ENCODE assay signal across 9 cellular contexts in the genomic region with DNA sequence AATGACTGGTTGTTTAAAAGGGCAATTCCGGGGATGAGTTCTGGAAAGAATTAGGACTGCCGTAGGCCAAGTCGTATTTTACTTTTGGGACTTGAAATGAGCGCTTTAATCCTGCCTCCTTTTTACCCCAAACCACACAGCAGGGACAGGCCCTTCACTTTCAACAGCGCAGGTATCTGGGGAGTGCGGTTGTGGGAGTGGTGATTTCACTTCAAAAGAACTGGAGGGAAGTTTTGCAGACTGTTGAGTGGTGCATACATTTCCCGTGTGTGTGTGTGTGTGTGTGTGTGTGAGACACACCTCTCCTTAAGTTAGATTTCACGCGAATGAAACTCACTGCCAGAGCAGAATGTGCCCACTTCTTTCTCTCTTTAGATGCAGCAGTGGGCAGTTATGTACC. TPM values are rescaled to one million over a fixed set of nuclear protein-coding genes. Genes with fewer than 3 reads are reported as not detected.
DNase-seq lines count a peak whose midpoint lies in the region; ATAC-seq, FAIRE-seq and TF ChIP-seq lines count a peak whose summit lies in the region.
"Had no signal": no experiment of that assay in that cellular context is flagged by ENCODE, and none has a peak within 500 bp of the region (broad histone marks: within the 10 kb centered on the region; RNA-seq: fewer than 3 reads in every experiment).

No MANE protein-coding gene starts in this region.

- H3K4me1 Mint-ChIP-seq in astrocyte (ENCODE audit: low read depth, unreplicated experiment), result peaks cover 14% of the 10 kb centered on the region

- DNase-seq in cardiac muscle cell (ENCODE audit: low read depth in 1 of 2, low spot score in 1 of 2), result no peak
- DNase-seq in Right ventricle myocardium inferior (ENCODE audit: missing footprints), result no peak
- DNase-seq in astrocyte (ENCODE audit: low read depth), result peak; percentile 48
- no peak for DNase-seq in kidney epithelial cell (ENCODE audit: low read depth)
- DNase-seq in tibial nerve (ENCODE audit: low spot score in 2 of 2), result no peak
- no peak for DNase-seq in NCI-H146 treated with DMSO at 0.1 percent for 48 hours (lab: John Stamatoyannopoulos, UW; ENCODE audit: unreplicated experiment)
- DNase-seq in activated effector memory CD4-positive, alpha-beta T cell treated with Interleukin-2 at 50 U/mL for 16 hours, result no peak
- DNase-seq: activated gamma-delta T cell had no signal

- WGBS in tibial nerve, 2 donors, result 33 to 49% methylated on average over 9 of the region's 9 CpGs

- no peak for TF ChIP-seq EP300 in tibial nerve (IDR thresholded peaks at IDR 0.05)

- no peak overlapping the region for H3K27ac ChIP-seq in cardiac muscle cell
- H3K27ac ChIP-seq in astrocyte (ENCODE audit: low read depth, low read length), result no peak overlapping the region
- H3K27ac ChIP-seq in tibial nerve, result peak overlapping the region in 2 of 4 donors; percentile 25 to 79

- H3K4me1 ChIP-seq in cardiac muscle cell (ENCODE audit: low read depth) (peaks cover 11% of the 10 kb centered on the region), astrocyte (ENCODE audit: insufficient read depth, low read length) (peaks cover 12% of the 10 kb centered on the region), tibial nerve (peaks cover 0 to 9% (median 0%) of the 10 kb centered on the region in 4 donors)

- peaks cover 60% of the 10 kb centered on the region for H3K79me2 ChIP-seq in astrocyte (ENCODE audit: insufficient read depth, low read length)

- H3K36me3 Mint-ChIP-seq in astrocyte (ENCODE audit: low read depth, unreplicated experiment), result peaks cover 6% of the 10 kb centered on the region

- H3K36me3 ChIP-seq in cardiac muscle cell, result no peaks in the 10 kb centered on the region
- no peaks in the 10 kb centered on the region for H3K36me3 ChIP-seq in astrocyte (ENCODE audit: insufficient read depth, low read length)
- H3K36me3 ChIP-seq in kidney epithelial cell (ENCODE audit: control insufficient read depth, insufficient read depth, low read length), result no peaks in the 10 kb centered on the region
- H3K36me3 ChIP-seq in tibial nerve, result no peaks in the 10 kb centered on the region

- FAIRE-seq in astrocyte (lab: Jason Lieb, UNC), result no peak

- no peak for ATAC-seq in Right ventricle myocardium inferior
- ATAC-seq in GM19324 (IDR thresholded peaks at IDR 0.05; ENCODE audit: low FRiP score, unreplicated experiment), result no peak

- H3K27me3 Mint-ChIP-seq in astrocyte (ENCODE audit: low read depth, unreplicated experiment), result no peaks in the 10 kb centered on the region

- no peak overlapping the region for H3K27ac Mint-ChIP-seq in astrocyte (ENCODE audit: unreplicated experiment)

- peaks cover 35% of the 10 kb centered on the region for H3K27me3 ChIP-seq in cardiac muscle cell
- no peaks in the 10 kb centered on the region for H3K27me3 ChIP-seq in astrocyte (ENCODE audit: insufficient read depth, low read length)
- no peaks in the 10 kb centered on the region for H3K27me3 ChIP-seq in kidney epithelial cell (ENCODE audit: control insufficient read depth, insufficient read depth, low read length)
- peaks cover 0 to 10% of the 10 kb centered on the region in 2 donors for H3K27me3 ChIP-seq in tibial nerve

- peak overlapping the region; percentile 35 for H3K4me3 ChIP-seq in cardiac muscle cell
- peak overlapping the region; percentile 75 for H3K4me3 ChIP-seq in astrocyte (ENCODE audit: insufficient read depth, low read depth, low read length)
- peak overlapping the region; percentile 76 for H3K4me3 ChIP-seq in kidney epithelial cell (ENCODE audit: low read depth, low read length)
- H3K4me3 ChIP-seq in tibial nerve, result peak overlapping the region in 3 of 4 donors; percentile 41 to 69 (median 47)

- TF ChIP-seq CTCF in cardiac muscle cell (IDR thresholded peaks at IDR 0.05; ENCODE audit: low read depth, low read length) (no peak), astrocyte (IDR thresholded peaks at IDR 0.05; ENCODE audit: insufficient read depth, low read depth, low read length) (no peak), kidney epithelial cell (IDR thresholded peaks at IDR 0.05; ENCODE audit: insufficient read depth, low read length, poor library complexity, severe bottlenecking) (no peak), tibial nerve (IDR thresholded peaks at IDR 0.05) (no peak)

- intact Hi-C loops in Right ventricle myocardium inferior (cut with DNase I), result loop anchor here (5.0 to 10.0 kb wide), 2 partner anchors 133 to 150 kb away; no protein-coding TSS in a partner anchor

- H3K9me3 Mint-ChIP-seq in astrocyte (ENCODE audit: unreplicated experiment), result peaks cover 9% of the 10 kb centered on the region

- H4K20me1 ChIP-seq in astrocyte (ENCODE audit: insufficient read depth, low read length), result peaks cover 19% of the 10 kb centered on the region

- peak overlapping the region; percentile 80 for H3K9ac ChIP-seq in astrocyte (ENCODE audit: low read length)

- no peak for TF ChIP-seq POLR2A in tibial nerve (IDR thresholded peaks at IDR 0.05)

- peak overlapping the region; percentile 93 for H3K4me2 ChIP-seq in astrocyte (ENCODE audit: low read length)

- no peaks in the 10 kb centered on the region for H3K9me3 ChIP-seq in cardiac muscle cell (ENCODE audit: low read depth)
- peaks cover 2% of the 10 kb centered on the region for H3K9me3 ChIP-seq in astrocyte (ENCODE audit: insufficient read depth, low read depth, low read length)
- H3K9me3 ChIP-seq in tibial nerve, result peaks cover 0 to 9% (median 5%) of the 10 kb centered on the region in 4 donors

- peak overlapping the region; percentile 91 for H3K4me3 Mint-ChIP-seq in astrocyte (ENCODE audit: unreplicated experiment)

- H2AFZ ChIP-seq in astrocyte (ENCODE audit: low read depth, low read length), result no peak overlapping the region

RNA-seq across cellular contexts. Expression of a gene that starts 2.8 kb away (rescaled TPM):
- total RNA-seq in cardiac muscle cell (0.74 and 0.89 TPM in 2 replicates), Right ventricle myocardium inferior (2.8 TPM), astrocyte (6.6 and 8.1 TPM in 2 replicates), kidney epithelial cell (8.6 and 9.8 TPM in 2 replicates), tibial nerve (10 to 100 TPM; 13.2 to 39.0 (median 31.5) TPM)
- polyA plus RNA-seq in cardiac muscle cell, result 0.06 and 0.72 TPM in 2 replicates
